13 cellular contexts compared by ENCODE assay signal in genomic region chr13:109274188-109274821, GRCh38.
DNase-seq lines count a peak whose midpoint lies in the region; ATAC-seq and TF ChIP-seq lines count a peak whose summit lies in the region.
"Had no signal": no experiment of that assay in that cellular context is flagged by ENCODE, and none has a peak within 500 bp of the region (broad histone marks: within the 10 kb centered on the region; RNA-seq: fewer than 3 reads in every experiment).

No MANE protein-coding gene starts in this region.

- ATAC-seq in HG02642 (IDR thresholded peaks at IDR 0.05; ENCODE audit: poor library complexity, unreplicated experiment): no peak
- ATAC-seq in activated naive CD8-positive, alpha-beta T cell treated with anti-CD3 and anti-CD28 coated beads, Interleukin-2, amount 50 U/mL, for 24 hours: no peak
- ATAC-seq: natural killer cell had no signal

- H4K91ac ChIP-seq in neuronal stem cell (ENCODE audit: low read depth, low read length, poor library complexity): no peak overlapping the region

- H2BK15ac ChIP-seq in neuronal stem cell (ENCODE audit: low read length): no peak overlapping the region

- H3K4me3 ChIP-seq in SJCRH30 (no peak overlapping the region), neuronal stem cell (ENCODE audit: low read length in 2 of 2) (no peak overlapping the region)

- H3K23ac ChIP-seq in neuronal stem cell (ENCODE audit: low read depth, low read length, poor library complexity): no peak overlapping the region

- no peak overlapping the region for H3K4me3 Mint-ChIP-seq in activated naive CD8-positive, alpha-beta T cell treated with anti-CD3 and anti-CD28 coated beads, Interleukin-2, amount 50 U/mL, for 24 hours
- H3K4me3 Mint-ChIP-seq: activated T-cell treated with anti-CD3 and anti-CD28 coated beads, Interleukin-2, amount 50 U/mL, for 24 hours; IgD-negative memory B cell; natural killer cell; T-helper 1 cell treated with Interleukin-12 subunit alpha and Interleukin-12 subunit beta and Interleukin-4 antibody, amounts not matched to agents 30 μg/mL and 1 μg/mL, for 36 hours had no signal

- H3K36me3 ChIP-seq in SJCRH30: no peaks in the 10 kb centered on the region
- no peaks in the 10 kb centered on the region for H3K36me3 ChIP-seq in neuronal stem cell (replicated peaks in 1 of 2; ENCODE audit: control insufficient read depth in 2 of 2, insufficient read depth in 2 of 2, low read length in 2 of 2)

- H3K9me3 ChIP-seq in SJCRH30 (replicated peaks) (no peaks in the 10 kb centered on the region), neuronal stem cell (replicated peaks in 1 of 2; ENCODE audit: control insufficient read depth in 2 of 2, insufficient read depth in 1 of 2, low read depth in 1 of 2, low read length in 2 of 2) (peaks cover 0 to 2% of the 10 kb centered on the region in 2 donors)

- no peaks in the 10 kb centered on the region for H3K9me3 Mint-ChIP-seq in activated naive CD8-positive, alpha-beta T cell treated with anti-CD3 and anti-CD28 coated beads, Interleukin-2, amount 50 U/mL, for 24 hours
- H3K9me3 Mint-ChIP-seq: activated T-cell treated with anti-CD3 and anti-CD28 coated beads, Interleukin-2, amount 50 U/mL, for 24 hours; IgD-negative memory B cell; natural killer cell; T-helper 1 cell treated with Interleukin-12 subunit alpha and Interleukin-12 subunit beta and Interleukin-4 antibody, amounts not matched to agents 30 μg/mL and 1 μg/mL, for 36 hours had no signal

- H3K79me1 ChIP-seq in neuronal stem cell (ENCODE audit: low read depth, low read length): no peaks in the 10 kb centered on the region

- no peak for TF ChIP-seq POLR2A in erythroblast (IDR thresholded peaks at IDR 0.05; ENCODE audit: low read length)

- H3K4me1 Mint-ChIP-seq in activated naive CD8-positive, alpha-beta T cell treated with anti-CD3 and anti-CD28 coated beads, Interleukin-2, amount 50 U/mL, for 24 hours: no peaks in the 10 kb centered on the region
- H3K4me1 Mint-ChIP-seq: IgD-negative memory B cell, natural killer cell had no signal

- H3K14ac ChIP-seq in neuronal stem cell (ENCODE audit: low read length): no peak overlapping the region

- H3K4me1 ChIP-seq in SJCRH30 (peaks cover 36% of the 10 kb centered on the region), neuronal stem cell (ENCODE audit: control insufficient read depth in 2 of 2, insufficient read depth in 1 of 2, low read depth in 1 of 2, low read length in 2 of 2) (peaks cover 7 to 13% of the 10 kb centered on the region in 2 donors)

- no CpG with 5 or more reads among the region's 5 CpGs for WGBS in neuronal stem cell (ENCODE audit: extremely low coverage in 2 of 2, insufficient read length in 2 of 2, insufficient replicate concordance in 1 of 2), 2 donors

- H2BK12ac ChIP-seq in neuronal stem cell (ENCODE audit: low read length): no peak overlapping the region

- H3K27me3 ChIP-seq in SJCRH30 (no peaks in the 10 kb centered on the region), neuronal stem cell (ENCODE audit: control insufficient read depth in 3 of 3, insufficient read depth in 3 of 3, low read depth in 1 of 3, low read length in 3 of 3) (no peaks in the 10 kb centered on the region)

- peak overlapping the region; percentile 10 for H2AFZ ChIP-seq in neuronal stem cell (ENCODE audit: low read length)

- no peak overlapping the region for H2AK5ac ChIP-seq in neuronal stem cell (ENCODE audit: low read depth, low read length)

- H2BK120ac ChIP-seq in neuronal stem cell (ENCODE audit: low read depth, low read length): no peak overlapping the region

- no peak overlapping the region for H3K27ac Mint-ChIP-seq in activated naive CD8-positive, alpha-beta T cell treated with anti-CD3 and anti-CD28 coated beads, Interleukin-2, amount 50 U/mL, for 24 hours
- H3K27ac Mint-ChIP-seq: activated T-cell treated with anti-CD3 and anti-CD28 coated beads, Interleukin-2, amount 50 U/mL, for 24 hours; natural killer cell; T-helper 1 cell treated with Interleukin-12 subunit alpha and Interleukin-12 subunit beta and Interleukin-4 antibody, amounts not matched to agents 30 μg/mL and 1 μg/mL, for 36 hours had no signal

- H3K4me2 ChIP-seq in neuronal stem cell (ENCODE audit: insufficient read depth, low read length, poor library complexity, severe bottlenecking): no peak overlapping the region

- H4K8ac ChIP-seq in neuronal stem cell (ENCODE audit: low read depth, low read length): no peak overlapping the region

- H3K9ac ChIP-seq in neuronal stem cell (ENCODE audit: low read depth, low read length, poor library complexity): no peak overlapping the region

- H3K36me3 Mint-ChIP-seq in activated naive CD8-positive, alpha-beta T cell treated with anti-CD3 and anti-CD28 coated beads, Interleukin-2, amount 50 U/mL, for 24 hours (ENCODE audit: low read depth): no peaks in the 10 kb centered on the region
- H3K36me3 Mint-ChIP-seq: IgD-negative memory B cell, natural killer cell had no signal

- no peak overlapping the region for H3K18ac ChIP-seq in neuronal stem cell (ENCODE audit: low read length)

- no peak overlapping the region for H3K4ac ChIP-seq in neuronal stem cell (ENCODE audit: low read length)

- peak; percentile 68 for DNase-seq in GM04503 (ENCODE audit: low read depth)
- DNase-seq in SJCRH30: peak in 1 of 2 experiments; percentile 21
- peak; percentile 53 for DNase-seq in fibroblast of the conjunctiva (ENCODE audit: low read depth)
- DNase-seq in neuronal stem cell (ENCODE audit: low spot score): peak; percentile 82
- no peak for DNase-seq in erythroblast (lab: John Stamatoyannopoulos, UW)
- DNase-seq in foreskin melanocyte: no peak
- DNase-seq in activated naive CD8-positive, alpha-beta T cell treated with anti-CD3 and anti-CD28 coated beads, Interleukin-2, amount 50 U/mL, for 24 hours: no peak
- DNase-seq: activated T-cell treated with anti-CD3 and anti-CD28 coated beads, Interleukin-2, amount 50 U/mL, for 24 hours; natural killer cell; NCI-H2227 treated with DMSO at 0.1 percent for 48 hours had no signal

- H3K27ac ChIP-seq in SJCRH30 (peak overlapping the region; percentile 84), neuronal stem cell (replicated peaks; ENCODE audit: low read length) (peak overlapping the region; percentile 70)

- no peak overlapping the region for H2BK5ac ChIP-seq in neuronal stem cell (ENCODE audit: low read length)

- H3K27me3 Mint-ChIP-seq in activated naive CD8-positive, alpha-beta T cell treated with anti-CD3 and anti-CD28 coated beads, Interleukin-2, amount 50 U/mL, for 24 hours: peaks cover 5% of the 10 kb centered on the region

Comparison
In these comparisons a context has a peak if more than half of its experiments do, and no peak if none do; other contexts are left out.
1. DNase-seq: peak in GM04503 (single experiment), fibroblast of the conjunctiva (single experiment) and neuronal stem cell (single experiment); none in erythroblast (0 of 2), foreskin melanocyte (single experiment) and activated naive CD8-positive, alpha-beta T cell treated with anti-CD3 and anti-CD28 coated beads, Interleukin-2, amount 50 U/mL, for 24 hours (single experiment).